1 cellular context compared by ENCODE assay signal in genomic region chr13:114236224-114236623, GRCh38.
A peak's percentile ranks its signal among the peaks of the same experiment; 100 is the strongest.
TF ChIP-seq lines count a peak whose summit lies in the region.

No MANE protein-coding gene starts in this region.

TF ChIP-seq in HepG2, 621 proteins besides CTCF, POLR2A, EP300 and RAD21:
- no peak for TF ChIP-seq RBM22 (optimal IDR thresholded peaks at IDR 0.05; ENCODE audit: low read length)
- TF ChIP-seq ZNF737 (CRISPR knock-in tag; IDR thresholded peaks at IDR 0.05; ENCODE audit: borderline replicate concordance): no peak
- TF ChIP-seq ZNF547 (CRISPR knock-in tag; IDR thresholded peaks at IDR 0.05): no peak
- no peak for TF ChIP-seq ZNF282 (IDR thresholded peaks at IDR 0.05; ENCODE audit: partially characterized antibody)
- TF ChIP-seq CEBPB (IDR thresholded peaks at IDR 0.05; ENCODE audit: borderline replicate concordance, low read depth, low read length): peak; percentile 72; the same call in 1 of the 2 replicates
- TF ChIP-seq DMAP1 (CRISPR knock-in tag; IDR thresholded peaks at IDR 0.05): no peak
